ENCODE assay signal across 2 cellular contexts in the genomic region with DNA sequence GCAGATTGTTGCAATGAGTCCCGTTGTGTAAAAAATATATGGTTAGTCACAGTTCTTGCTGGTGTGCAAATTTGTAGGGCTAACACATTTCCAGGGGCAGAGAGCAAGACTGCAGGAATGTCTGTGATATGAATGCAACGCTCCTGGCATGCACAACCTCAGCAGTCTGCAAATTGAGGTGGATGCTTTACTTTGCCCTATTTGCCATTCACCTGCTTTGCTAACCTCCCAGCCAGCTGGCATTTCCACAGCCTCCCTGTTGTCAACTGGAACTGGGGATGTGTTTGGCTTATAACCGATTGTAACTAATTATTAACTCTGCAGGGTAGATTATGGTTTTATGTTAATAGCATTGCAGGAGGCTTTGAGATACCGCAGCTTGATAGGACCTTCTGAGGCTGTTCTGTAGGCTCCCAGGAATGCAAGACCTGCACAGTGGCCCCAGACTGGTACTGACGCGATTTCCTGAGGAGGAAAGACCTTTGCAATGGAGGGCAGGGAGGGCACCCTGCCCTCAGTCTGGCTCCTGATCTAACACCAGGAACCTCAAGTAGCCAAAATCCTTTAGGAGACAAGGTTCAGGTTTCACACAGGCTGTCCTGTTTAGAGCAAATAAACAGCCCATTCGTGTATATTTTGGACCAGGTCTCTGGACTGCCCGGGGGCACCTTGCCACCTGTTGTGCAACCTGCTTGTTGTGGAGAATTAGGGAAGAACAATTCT.
A peak's percentile ranks its signal among the peaks of the same experiment; 100 is the strongest.
TF ChIP-seq lines count a peak whose summit lies in the region.

No MANE protein-coding gene starts in this region.

TF ChIP-seq in IMR-90, 13 proteins besides CTCF, POLR2A, EP300 and RAD21:
- TF ChIP-seq CEBPB (IDR thresholded peaks at IDR 0.05; ENCODE audit: low read depth, low read length) (peak; percentile 29; the same call in 1 of the 2 replicates), RFX5 (IDR thresholded peaks at IDR 0.05; ENCODE audit: low read depth, low read length) (no peak)

TF ChIP-seq in HepG2, 621 proteins besides CTCF, POLR2A, EP300 and RAD21 (continues in another document):
- TF ChIP-seq ZNF337 (CRISPR knock-in tag; IDR thresholded peaks at IDR 0.05; ENCODE audit: borderline replicate concordance, low read depth) (no peak), ZNF674 (CRISPR knock-in tag; IDR thresholded peaks at IDR 0.05; ENCODE audit: low read depth) (no peak), FOXK1 (CRISPR knock-in tag; IDR thresholded peaks at IDR 0.05; ENCODE audit: borderline replicate concordance, low read depth) (no peak), MEIS1 (CRISPR knock-in tag; IDR thresholded peaks at IDR 0.05; ENCODE audit: borderline replicate concordance) (no peak), EEA1 (CRISPR knock-in tag; IDR thresholded peaks at IDR 0.05; ENCODE audit: borderline replicate concordance) (no peak), SMAD3 (CRISPR knock-in tag; IDR thresholded peaks at IDR 0.05) (peak; percentile 55; the same call in 1 of the 2 replicates), ZFP91 (CRISPR knock-in tag; IDR thresholded peaks at IDR 0.05; ENCODE audit: borderline replicate concordance) (peak; percentile 32), ATF7-NPFF (CRISPR knock-in tag; IDR thresholded peaks at IDR 0.05; ENCODE audit: low read depth) (no peak), SP2 (CRISPR knock-in tag; IDR thresholded peaks at IDR 0.05) (no peak), PREB (CRISPR knock-in tag; IDR thresholded peaks at IDR 0.05) (no peak), FOSL2 (CRISPR knock-in tag; IDR thresholded peaks at IDR 0.05) (peak; percentile 35; the same call in 1 of the 2 replicates), SETDB1 (CRISPR knock-in tag; IDR thresholded peaks at IDR 0.05; ENCODE audit: borderline replicate concordance) (no peak), ZNF501 (CRISPR knock-in tag; IDR thresholded peaks at IDR 0.05) (0 out of 2 replicates have a peak, but pooled peaks have one; percentile 34), ATAD3A (CRISPR knock-in tag; IDR thresholded peaks at IDR 0.05) (no peak), RCOR2 (CRISPR knock-in tag; IDR thresholded peaks at IDR 0.05) (no peak), ZSCAN12 (CRISPR knock-in tag; IDR thresholded peaks at IDR 0.05) (no peak), SOX5 (CRISPR knock-in tag; IDR thresholded peaks at IDR 0.05; ENCODE audit: borderline replicate concordance) (no peak; the same call in 1 of the 2 replicates), POLR2AphosphoS2 (IDR thresholded peaks at IDR 0.05; ENCODE audit: low read depth, low read length) (no peak), KIAA2018 (CRISPR knock-in tag; IDR thresholded peaks at IDR 0.05; ENCODE audit: borderline replicate concordance) (no peak), ZSCAN31 (CRISPR knock-in tag; IDR thresholded peaks at IDR 0.05; ENCODE audit: low read depth) (no peak), HNF1A (IDR thresholded peaks at IDR 0.05; ENCODE audit: low read depth) (peak; percentile 79), HNF1A (CRISPR knock-in tag; IDR thresholded peaks at IDR 0.05; ENCODE audit: borderline replicate concordance) (peak; percentile 87; the same call in 1 of the 2 replicates), UBTF (CRISPR knock-in tag; IDR thresholded peaks at IDR 0.05) (no peak)
- TF ChIP-seq, protein P1, sequence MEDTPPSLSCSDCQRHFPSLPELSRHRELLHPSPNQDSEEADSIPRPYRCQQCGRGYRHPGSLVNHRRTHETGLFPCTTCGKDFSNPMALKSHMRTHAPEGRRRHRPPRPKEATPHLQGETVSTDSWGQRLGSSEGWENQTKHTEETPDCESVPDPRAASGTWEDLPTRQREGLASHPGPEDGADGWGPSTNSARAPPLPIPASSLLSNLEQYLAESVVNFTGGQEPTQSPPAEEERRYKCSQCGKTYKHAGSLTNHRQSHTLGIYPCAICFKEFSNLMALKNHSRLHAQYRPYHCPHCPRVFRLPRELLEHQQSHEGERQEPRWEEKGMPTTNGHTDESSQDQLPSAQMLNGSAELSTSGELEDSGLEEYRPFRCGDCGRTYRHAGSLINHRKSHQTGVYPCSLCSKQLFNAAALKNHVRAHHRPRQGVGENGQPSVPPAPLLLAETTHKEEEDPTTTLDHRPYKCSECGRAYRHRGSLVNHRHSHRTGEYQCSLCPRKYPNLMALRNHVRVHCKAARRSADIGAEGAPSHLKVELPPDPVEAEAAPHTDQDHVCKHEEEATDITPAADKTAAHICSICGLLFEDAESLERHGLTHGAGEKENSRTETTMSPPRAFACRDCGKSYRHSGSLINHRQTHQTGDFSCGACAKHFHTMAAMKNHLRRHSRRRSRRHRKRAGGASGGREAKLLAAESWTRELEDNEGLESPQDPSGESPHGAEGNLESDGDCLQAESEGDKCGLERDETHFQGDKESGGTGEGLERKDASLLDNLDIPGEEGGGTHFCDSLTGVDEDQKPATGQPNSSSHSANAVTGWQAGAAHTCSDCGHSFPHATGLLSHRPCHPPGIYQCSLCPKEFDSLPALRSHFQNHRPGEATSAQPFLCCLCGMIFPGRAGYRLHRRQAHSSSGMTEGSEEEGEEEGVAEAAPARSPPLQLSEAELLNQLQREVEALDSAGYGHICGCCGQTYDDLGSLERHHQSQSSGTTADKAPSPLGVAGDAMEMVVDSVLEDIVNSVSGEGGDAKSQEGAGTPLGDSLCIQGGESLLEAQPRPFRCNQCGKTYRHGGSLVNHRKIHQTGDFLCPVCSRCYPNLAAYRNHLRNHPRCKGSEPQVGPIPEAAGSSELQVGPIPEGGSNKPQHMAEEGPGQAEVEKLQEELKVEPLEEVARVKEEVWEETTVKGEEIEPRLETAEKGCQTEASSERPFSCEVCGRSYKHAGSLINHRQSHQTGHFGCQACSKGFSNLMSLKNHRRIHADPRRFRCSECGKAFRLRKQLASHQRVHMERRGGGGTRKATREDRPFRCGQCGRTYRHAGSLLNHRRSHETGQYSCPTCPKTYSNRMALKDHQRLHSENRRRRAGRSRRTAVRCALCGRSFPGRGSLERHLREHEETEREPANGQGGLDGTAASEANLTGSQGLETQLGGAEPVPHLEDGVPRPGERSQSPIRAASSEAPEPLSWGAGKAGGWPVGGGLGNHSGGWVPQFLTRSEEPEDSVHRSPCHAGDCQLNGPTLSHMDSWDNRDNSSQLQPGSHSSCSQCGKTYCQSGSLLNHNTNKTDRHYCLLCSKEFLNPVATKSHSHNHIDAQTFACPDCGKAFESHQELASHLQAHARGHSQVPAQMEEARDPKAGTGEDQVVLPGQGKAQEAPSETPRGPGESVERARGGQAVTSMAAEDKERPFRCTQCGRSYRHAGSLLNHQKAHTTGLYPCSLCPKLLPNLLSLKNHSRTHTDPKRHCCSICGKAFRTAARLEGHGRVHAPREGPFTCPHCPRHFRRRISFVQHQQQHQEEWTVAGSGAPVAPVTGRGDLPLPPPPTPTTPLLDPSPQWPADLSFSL (CRISPR knock-in tag; IDR thresholded peaks at IDR 0.05) = no peak
